In the genomic region with DNA sequence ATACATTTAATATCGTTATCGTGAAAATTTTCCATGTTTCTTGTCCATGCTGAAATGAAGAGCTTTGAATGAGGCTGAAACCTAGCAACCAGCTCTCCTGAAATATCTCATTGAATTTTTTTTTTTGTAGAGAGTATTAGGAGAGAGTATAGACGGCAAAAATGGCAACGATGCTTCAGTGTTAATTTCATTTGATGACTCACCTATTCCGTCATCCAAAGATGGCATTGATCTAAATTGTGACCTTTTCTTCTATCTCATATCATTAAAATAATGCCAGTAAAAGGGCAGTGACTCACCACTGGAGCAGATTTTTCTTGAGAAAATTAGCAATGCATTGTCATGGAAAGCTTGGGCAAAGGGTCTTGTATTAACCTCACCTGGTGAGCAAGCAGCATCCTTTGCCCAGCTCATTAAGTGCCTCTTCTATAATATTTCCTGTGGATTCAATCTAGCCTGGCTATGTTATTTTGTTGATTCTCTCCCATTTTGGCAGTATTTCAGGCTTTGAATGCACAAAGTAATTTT, we compare ENCODE assay signal across 13 cellular contexts.
"Had no signal": no experiment of that assay in that cellular context is flagged by ENCODE, and none has a peak within 500 bp of the region (broad histone marks: within the 10 kb centered on the region; RNA-seq: fewer than 3 reads in every experiment).

No MANE protein-coding gene starts in this region.

- H3K4me1 Mint-ChIP-seq: memory B cell had no signal

- H3K4me3 Mint-ChIP-seq: memory B cell; natural killer cell; T-helper 2 cell treated with Interferon-gamma antibody and Interleukin-4, amounts not matched to agents 5 μg/mL and 100 μg/mL, for 36 hours; WTC11 had no signal

- H3K27me3 Mint-ChIP-seq: memory B cell had no signal

- DNase-seq: activated naive CD4-positive, alpha-beta T cell treated with Interleukin-2 at 50 U/mL for 16 hours; amniotic stem cell; dermis blood vessel endothelial cell; effector memory CD4-positive, alpha-beta T cell; natural killer cell; ovary; psoas muscle; right cardiac atrium; stimulated activated CD4-positive, alpha-beta T cell treated with anti-CD3 and anti-CD28 coated beads, Interleukin-2, amount 100 ng/mL, for 24 hours; upper lobe of left lung had no signal

- H3K36me3 Mint-ChIP-seq: natural killer cell, WTC11 had no signal

- H3K9me3 Mint-ChIP-seq: memory B cell; natural killer cell; T-helper 2 cell treated with Interferon-gamma antibody and Interleukin-4, amounts not matched to agents 5 μg/mL and 100 μg/mL, for 36 hours; WTC11 had no signal

- ATAC-seq: natural killer cell, psoas muscle, right cardiac atrium, WTC11 had no signal

- H3K27ac Mint-ChIP-seq: memory B cell; natural killer cell; T-helper 2 cell treated with Interferon-gamma antibody and Interleukin-4, amounts not matched to agents 5 μg/mL and 100 μg/mL, for 36 hours; WTC11 had no signal
